Comparison of ENCODE assay signal across 8 cellular contexts in the genomic region with DNA sequence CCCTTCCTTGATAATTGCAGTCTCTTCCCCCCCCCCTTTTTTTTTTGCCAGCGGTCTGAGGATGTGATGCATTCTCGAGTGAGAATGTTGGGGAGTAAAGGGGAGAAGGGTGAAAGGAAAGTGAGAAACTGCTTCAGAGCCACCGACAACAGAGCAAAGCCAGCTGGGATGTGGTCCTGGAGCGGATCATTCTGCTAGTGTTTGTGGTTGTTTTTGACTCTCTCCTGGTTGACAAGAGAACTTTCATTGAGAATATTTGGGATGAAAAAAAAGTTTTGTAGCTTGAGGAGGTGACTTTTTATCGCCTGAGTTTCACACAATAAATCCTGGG. TPM values are rescaled to one million over a fixed set of nuclear protein-coding genes. Genes with fewer than 3 reads are reported as not detected.
DNase-seq lines count a peak whose midpoint lies in the region; ATAC-seq and TF ChIP-seq lines count a peak whose summit lies in the region.

No MANE protein-coding gene starts in this region.

- no peak for TF ChIP-seq CTCF in H9 (conservative IDR thresholded peaks at IDR 0.05)
- no peak for TF ChIP-seq CTCF in SU-DHL-6 (IDR thresholded peaks at IDR 0.05; ENCODE audit: insufficient read depth, low read length, poor library complexity, severe bottlenecking)
- TF ChIP-seq CTCF in foreskin fibroblast (IDR thresholded peaks at IDR 0.05; ENCODE audit: low read depth, low read length), result no peak

- H3K4me2 ChIP-seq in H9 (ENCODE audit: insufficient read depth, insufficient read length, low read length) (peak overlapping the region; percentile 66), SU-DHL-6 (ENCODE audit: low read depth, low read length, poor library complexity, severe bottlenecking) (peak overlapping the region; percentile 85)

- no peaks in the 10 kb centered on the region for H3K9me3 ChIP-seq in H9 (ENCODE audit: control insufficient read depth, low read depth, low read length)
- H3K9me3 ChIP-seq in SU-DHL-6 (ENCODE audit: insufficient read depth, low read length), result no peaks in the 10 kb centered on the region

- H3K79me2 ChIP-seq in H9 (ENCODE audit: insufficient read depth, low read length) (peaks cover 2% of the 10 kb centered on the region; the same call in 1 of the 2 replicates), SU-DHL-6 (ENCODE audit: insufficient read depth, low read length) (peaks cover 31% of the 10 kb centered on the region)

- H3K36me3 Mint-ChIP-seq in H9 (ENCODE audit: insufficient read depth in 1 of 3, low read depth in 3 of 3), result peaks cover 1 to 4% (median 4%) of the 10 kb centered on the region in 3 experiments; a peak in 3 of 7 replicates

- peak overlapping the region; percentile 82 to 90 for H3K4me3 Mint-ChIP-seq in H9

- H3K23ac ChIP-seq in H9 (ENCODE audit: insufficient read length, low read depth, low read length), result no peak overlapping the region

- no peak overlapping the region for H3T11ph ChIP-seq in H9 (ENCODE audit: low read length)

- no peaks in the 10 kb centered on the region for H3K36me3 ChIP-seq in SU-DHL-6 (ENCODE audit: low read length)

- no peak overlapping the region for H2AK5ac ChIP-seq in H9 (ENCODE audit: insufficient read length, low read length)

- peak overlapping the region; percentile 62 for H3K9ac ChIP-seq in H9 (ENCODE audit: extremely low read depth, insufficient read length, low read length)
- H3K9ac ChIP-seq in SU-DHL-6 (ENCODE audit: low read length), result peak overlapping the region; percentile 78

- no peak overlapping the region for H2BK20ac ChIP-seq in H9 (ENCODE audit: low read depth, low read length, poor library complexity, severe bottlenecking)

- no peak overlapping the region for H4K91ac ChIP-seq in H9 (ENCODE audit: insufficient read length, low read depth, low read length)

- ATAC-seq in GM18867 (IDR thresholded peaks at IDR 0.05; ENCODE audit: unreplicated experiment) (no peak), GM21737 (IDR thresholded peaks at IDR 0.05; ENCODE audit: unreplicated experiment) (no peak), GM18520 (IDR thresholded peaks at IDR 0.05; ENCODE audit: unreplicated experiment) (no peak)

- H2BK120ac ChIP-seq in H9 (ENCODE audit: low read depth, low read length, poor library complexity, severe bottlenecking), result no peak overlapping the region

- H3K14ac ChIP-seq in H9 (ENCODE audit: insufficient read depth, low read length), result no peak overlapping the region

- H4K5ac ChIP-seq in H9 (ENCODE audit: insufficient read length, low read depth, low read length), result no peak overlapping the region

- peak overlapping the region; percentile 87 to 99 (median 94) for H3K27ac Mint-ChIP-seq in H9

- no peaks in the 10 kb centered on the region for H3K27me3 Mint-ChIP-seq in H9 (ENCODE audit: low read depth)

- peaks cover 19 to 23% of the 10 kb centered on the region in 2 experiments for H3K4me1 Mint-ChIP-seq in H9

- no peak overlapping the region for H3K56ac ChIP-seq in H9 (ENCODE audit: insufficient read length, low read depth, low read length)

- H3K27ac ChIP-seq in H9 (ENCODE audit: insufficient read length, low read depth, low read length) (no peak overlapping the region), SU-DHL-6 (ENCODE audit: low read depth, low read length) (peak overlapping the region; percentile 53), skin epidermis (peak overlapping the region in 13 of 21 experiments; percentile 70 to 96 (median 93))

- no peak overlapping the region for H4K8ac ChIP-seq in H9 (replicated peaks; ENCODE audit: insufficient read length, low read depth, low read length)

- H3K4me1 ChIP-seq in H9 (ENCODE audit: insufficient read depth, low read length), result 0 out of 2 replicates have a peak, but pooled peaks cover 3% of the 10 kb centered on the region

- DNase-seq in H9 (no peak), foreskin fibroblast (no peak)
- DNase-seq in effector CD8-positive, alpha-beta T cell (lab: John Stamatoyannopoulos, UW), result no peak

- no CpG with 5 or more reads among the region's 5 CpGs for WGBS in H9 (ENCODE audit: extremely low coverage, insufficient read length, low lambda C conversion rate)

- H3K18ac ChIP-seq in H9 (ENCODE audit: insufficient read length, low read depth, low read length), result no peak overlapping the region

- peaks cover 8% of the 10 kb centered on the region for H3K23me2 ChIP-seq in H9 (ENCODE audit: insufficient read length, low read depth, low read length, poor library complexity, severe bottlenecking)

- peaks cover under 1% of the 10 kb centered on the region for H3K79me1 ChIP-seq in H9 (ENCODE audit: insufficient read depth, low read depth, low read length, poor library complexity, severe bottlenecking)

- H3K9me2 ChIP-seq in SU-DHL-6 (replicated peaks; ENCODE audit: insufficient read depth, low read length), result no peaks in the 10 kb centered on the region

- H2AFZ ChIP-seq in H9 (ENCODE audit: low read length) (no peak overlapping the region), SU-DHL-6 (ENCODE audit: low read depth, low read length, severe bottlenecking) (peak overlapping the region; percentile 75)

- H3K27me3 ChIP-seq in H9 (ENCODE audit: insufficient read depth, low read length), result no peaks in the 10 kb centered on the region
- H3K27me3 ChIP-seq in SU-DHL-6 (ENCODE audit: low read length), result no peaks in the 10 kb centered on the region

- no peaks in the 10 kb centered on the region for H4K20me1 ChIP-seq in H9 (ENCODE audit: control insufficient read depth, insufficient read depth, insufficient read length)
- no peaks in the 10 kb centered on the region for H4K20me1 ChIP-seq in SU-DHL-6 (ENCODE audit: low read depth, low read length)

- H2BK12ac ChIP-seq in H9 (ENCODE audit: insufficient read length, low read depth, low read length), result no peak overlapping the region

- no peaks in the 10 kb centered on the region; a peak in 1 of 5 replicates for H3K9me3 Mint-ChIP-seq in H9

- H3F3A ChIP-seq in SU-DHL-6 (ENCODE audit: insufficient read depth), result peaks cover 18% of the 10 kb centered on the region

- H2BK15ac ChIP-seq in H9 (ENCODE audit: low read depth, low read length), result no peak overlapping the region

- no peak overlapping the region for H3K4ac ChIP-seq in H9 (ENCODE audit: low read depth, low read length)

- H2BK5ac ChIP-seq in H9 (ENCODE audit: insufficient read length, low read length), result no peak overlapping the region

- H3K4me3 ChIP-seq in SU-DHL-6 (ENCODE audit: insufficient read depth, low read length, poor library complexity, severe bottlenecking) (peak overlapping the region; percentile 90), foreskin fibroblast (ENCODE audit: low read depth in 1 of 2, low read length in 2 of 2) (peak overlapping the region; percentile 89 to 90), skin epidermis (peak overlapping the region; percentile 68 to 99 (median 95))

RNA-seq across cellular contexts. Expression of a gene that starts 1.3 kb away (rescaled TPM):
- total RNA-seq in H9 (2021), result 37.9 and 38.1 TPM in 2 replicates
